10 cellular contexts compared by ENCODE assay signal in the genomic region with DNA sequence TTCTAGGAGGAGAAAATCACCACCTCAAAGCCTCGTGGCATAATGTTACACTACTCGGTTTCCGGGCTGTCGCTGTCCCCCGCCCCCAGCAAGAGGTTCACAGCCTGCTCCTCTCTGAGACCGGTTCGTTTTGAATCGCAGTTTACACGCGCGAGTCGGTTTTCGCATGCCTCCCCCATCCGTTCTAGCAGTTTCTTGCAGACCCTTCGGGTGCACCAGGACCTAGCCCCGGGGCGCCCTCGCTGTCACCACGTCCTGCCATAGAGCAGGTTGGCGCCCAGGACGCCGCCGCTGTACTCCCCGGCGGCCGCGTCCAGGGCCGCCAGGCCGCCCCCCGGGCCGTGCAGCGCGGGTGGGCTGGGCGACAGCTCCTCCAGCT. TPM values are rescaled to one million over a fixed set of nuclear protein-coding genes. Genes with fewer than 3 reads are reported as not detected.
DNase-seq lines count a peak whose midpoint lies in the region; ATAC-seq and TF ChIP-seq lines count a peak whose summit lies in the region.
"Had no signal": no experiment of that assay in that cellular context is flagged by ENCODE, and none has a peak within 500 bp of the region (broad histone marks: within the 10 kb centered on the region; RNA-seq: fewer than 3 reads in every experiment).

No MANE protein-coding gene starts in this region.

- peaks cover 73% of the 10 kb centered on the region for H3K27me3 ChIP-seq in CD4-positive, alpha-beta memory T cell (ENCODE audit: insufficient read depth, low read length)
- H3K27me3 ChIP-seq in tibial nerve = peaks cover 4 to 91% of the 10 kb centered on the region in 2 donors

- H3K9ac ChIP-seq in SK-N-MC (ENCODE audit: insufficient read length) = peak overlapping the region; percentile 92

- no peak overlapping the region for H3K4me3 ChIP-seq in CD4-positive, alpha-beta memory T cell (ENCODE audit: low read length in 2 of 2)
- peak overlapping the region; percentile 84 for H3K4me3 ChIP-seq in SK-N-MC
- H3K4me3 ChIP-seq in tibial nerve = no peak overlapping the region

- WGBS in tibial nerve, 2 donors = 7 to 13% methylated on average over 12 to 33 of the region's 34 CpGs

- no peaks in the 10 kb centered on the region for H3K36me3 ChIP-seq in CD4-positive, alpha-beta memory T cell (ENCODE audit: insufficient read depth, low read length)
- peaks cover 21% of the 10 kb centered on the region; the same call in 1 of the 2 replicates for H3K36me3 ChIP-seq in SK-N-MC (ENCODE audit: insufficient read depth, low read length)
- peaks cover 0 to 1% (median 0%) of the 10 kb centered on the region in 3 donors for H3K36me3 ChIP-seq in tibial nerve

- H3K27me3 Mint-ChIP-seq in CD4-positive, alpha-beta memory T cell = peaks cover 49 to 65% of the 10 kb centered on the region in 2 donors
- peaks cover 89% of the 10 kb centered on the region for H3K27me3 Mint-ChIP-seq in activated naive CD4-positive, alpha-beta T cell treated with anti-CD3 and anti-CD28 coated beads, Interleukin-2, amount 10 ng/mL, durations not matched to agents 7 days and 5 days
- H3K27me3 Mint-ChIP-seq in nephron progenitor cell (ENCODE audit: low read depth, poor library complexity) = peaks cover 93% of the 10 kb centered on the region

- peaks cover 13 to 25% (median 16%) of the 10 kb centered on the region in 4 donors for H3K4me1 Mint-ChIP-seq in CD4-positive, alpha-beta memory T cell
- H3K4me1 Mint-ChIP-seq in activated naive CD4-positive, alpha-beta T cell treated with anti-CD3 and anti-CD28 coated beads, Interleukin-2, amount 10 ng/mL, durations not matched to agents 7 days and 5 days = peaks cover 38% of the 10 kb centered on the region
- H3K4me1 Mint-ChIP-seq in nephron progenitor cell = peaks cover 10% of the 10 kb centered on the region

- intact Hi-C loops in CD4-positive, alpha-beta memory T cell (cut with micrococcal nuclease) = loop anchor here (5.0 to 10.0 kb wide), 2 partner anchors 112 to 291 kb away; a partner anchor contains a TSS

- peak overlapping the region in 5 of 7 donors; percentile 6 to 88 (median 18) for H3K27ac Mint-ChIP-seq in CD4-positive, alpha-beta memory T cell
- no peak overlapping the region for H3K27ac Mint-ChIP-seq in activated naive CD4-positive, alpha-beta T cell treated with anti-CD3 and anti-CD28 coated beads, Interleukin-2, amount 10 ng/mL, durations not matched to agents 7 days and 5 days
- H3K27ac Mint-ChIP-seq in nephron progenitor cell = no peak overlapping the region

- TF ChIP-seq POLR2A in tibial nerve (IDR thresholded peaks at IDR 0.05) = no peak

- peaks cover 9 to 12% of the 10 kb centered on the region in 2 donors for H3K36me3 Mint-ChIP-seq in CD4-positive, alpha-beta memory T cell
- peaks cover 14% of the 10 kb centered on the region for H3K36me3 Mint-ChIP-seq in activated naive CD4-positive, alpha-beta T cell treated with anti-CD3 and anti-CD28 coated beads, Interleukin-2, amount 10 ng/mL, durations not matched to agents 7 days and 5 days
- peaks cover under 1% of the 10 kb centered on the region for H3K36me3 Mint-ChIP-seq in nephron progenitor cell (ENCODE audit: low read depth)

- H3K4me1 ChIP-seq in CD4-positive, alpha-beta memory T cell (ENCODE audit: insufficient read depth, low read length) = peaks cover 20% of the 10 kb centered on the region
- peaks cover 0 to 33% (median 2%) of the 10 kb centered on the region in 4 donors for H3K4me1 ChIP-seq in tibial nerve

- peaks cover 0 to 3% of the 10 kb centered on the region in 2 donors for H3K9me3 ChIP-seq in CD4-positive, alpha-beta memory T cell (ENCODE audit: control insufficient read depth in 1 of 2, low read length in 2 of 2)
- no peaks in the 10 kb centered on the region for H3K9me3 ChIP-seq in SK-N-MC (ENCODE audit: low read depth, low read length)
- no peaks in the 10 kb centered on the region for H3K9me3 ChIP-seq in tibial nerve

- H3K4me3 Mint-ChIP-seq in CD4-positive, alpha-beta memory T cell = peak overlapping the region in 7 of 8 donors; percentile 71 to 89 (median 79)
- peak overlapping the region; percentile 55 for H3K4me3 Mint-ChIP-seq in activated naive CD4-positive, alpha-beta T cell treated with anti-CD3 and anti-CD28 coated beads, Interleukin-2, amount 10 ng/mL, durations not matched to agents 7 days and 5 days
- H3K4me3 Mint-ChIP-seq in nephron progenitor cell = no peak overlapping the region

- no peak for TF ChIP-seq CTCF in nephron progenitor cell (IDR thresholded peaks at IDR 0.05)
- no peak for TF ChIP-seq CTCF in tibial nerve (IDR thresholded peaks at IDR 0.05)

- CTCF ChIA-PET in CD4-positive, alpha-beta memory T cell (lab: Charles Lee; ENCODE audit: partially characterized antibody) = interaction anchor here (1.2 kb wide), 1 partner anchor 160 kb away, joined by 5 read pairs; no protein-coding TSS in a partner anchor
- CTCF ChIA-PET in activated naive CD4-positive, alpha-beta T cell treated with anti-CD3 and anti-CD28 coated beads, Interleukin-2, amount 10 ng/mL, durations not matched to agents 7 days and 5 days (lab: Charles Lee) = interaction anchor here (0.9 to 1.8 kb wide), 4 partner anchors 109 to 160 kb away, joined by 4 to 6 read pairs (median 5); no protein-coding TSS in a partner anchor

- TF ChIP-seq EP300 in tibial nerve (IDR thresholded peaks at IDR 0.05) = no peak

- no peak overlapping the region for H3K27ac ChIP-seq in CD4-positive, alpha-beta memory T cell (ENCODE audit: low read depth, low read length)
- H3K27ac ChIP-seq in SK-N-MC = peak overlapping the region; percentile 91
- no peak overlapping the region for H3K27ac ChIP-seq in tibial nerve
- H3K27ac ChIP-seq: C4-2B had no signal

- POLR2A ChIA-PET in CD4-positive, alpha-beta memory T cell (lab: Charles Lee; ENCODE audit: partially characterized antibody) = interaction anchor here (0.6 to 1.4 kb wide), 4 partner anchors 10 to 117 kb away, joined by 3 to 4 read pairs (median 4); a partner anchor contains a TSS

- peak; percentile 54 to 74 (median 56) for DNase-seq in CD4-positive, alpha-beta memory T cell
- DNase-seq in SK-N-MC (ENCODE audit: low read depth, low spot score) = no peak
- peak; percentile 76 for DNase-seq in activated naive CD4-positive, alpha-beta T cell treated with anti-CD3 and anti-CD28 coated beads, Interleukin-2, amount 10 ng/mL, durations not matched to agents 7 days and 5 days
- peak; percentile 45 for DNase-seq in nephron progenitor cell
- DNase-seq in T1000 (lab: John Stamatoyannopoulos, UW) = no peak
- DNase-seq in tibial nerve (ENCODE audit: low spot score in 2 of 2) = no peak
- DNase-seq in DMS 273 treated with DMSO at 0.1 percent for 48 hours (lab: John Stamatoyannopoulos, UW) = no peak

- ATAC-seq in HG02610 (IDR thresholded peaks at IDR 0.05; ENCODE audit: unreplicated experiment) = no peak

- peaks cover 0 to 27% (median 21%) of the 10 kb centered on the region in 8 donors for H3K9me3 Mint-ChIP-seq in CD4-positive, alpha-beta memory T cell
- H3K9me3 Mint-ChIP-seq in activated naive CD4-positive, alpha-beta T cell treated with anti-CD3 and anti-CD28 coated beads, Interleukin-2, amount 10 ng/mL, durations not matched to agents 7 days and 5 days = no peaks in the 10 kb centered on the region
- H3K9me3 Mint-ChIP-seq in nephron progenitor cell = no peaks in the 10 kb centered on the region

RNA-seq across cellular contexts. Expression of a gene that starts 1.7 kb away (rescaled TPM):
- not detected for total RNA-seq in CD4-positive, alpha-beta memory T cell
- not detected for polyA plus RNA-seq in CD4-positive, alpha-beta memory T cell
- total RNA-seq in tibial nerve = not detected
- total RNA-seq: cerebellum had no signal

Comparison
In these comparisons a context has a peak if more than half of its experiments do, and no peak if none do; other contexts are left out.
1. DNase-seq: peak in CD4-positive, alpha-beta memory T cell (5 of 5), activated naive CD4-positive, alpha-beta T cell treated with anti-CD3 and anti-CD28 coated beads, Interleukin-2, amount 10 ng/mL, durations not matched to agents 7 days and 5 days (single experiment) and nephron progenitor cell (single experiment); none in SK-N-MC (single experiment), T1000 (single experiment), tibial nerve (0 of 2) and DMS 273 treated with DMSO at 0.1 percent for 48 hours (single experiment).
2. H3K27ac Mint-ChIP-seq: peak in CD4-positive, alpha-beta memory T cell (5 of 7); none in activated naive CD4-positive, alpha-beta T cell treated with anti-CD3 and anti-CD28 coated beads, Interleukin-2, amount 10 ng/mL, durations not matched to agents 7 days and 5 days (single experiment) and nephron progenitor cell (single experiment).